14 cellular contexts compared by ENCODE assay signal in the genomic region with DNA sequence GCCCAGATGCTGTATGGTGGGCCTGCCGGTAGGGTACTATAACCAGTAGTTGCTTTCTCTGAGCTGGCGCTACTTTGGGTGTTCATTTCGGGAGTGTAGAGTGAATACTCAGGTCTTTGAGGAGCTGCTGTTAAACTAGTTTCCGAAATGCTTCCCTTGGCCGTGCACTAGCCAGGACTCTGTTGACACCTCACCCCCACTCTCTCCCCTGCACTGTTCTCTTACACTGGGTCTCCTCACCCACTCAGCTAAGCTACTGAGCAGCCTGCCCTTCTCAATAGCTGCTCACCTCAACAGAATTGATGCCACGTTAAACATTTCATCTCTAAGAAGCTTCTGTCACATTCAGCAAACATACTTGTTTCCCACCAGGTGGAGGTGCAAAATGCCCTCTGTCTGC.
"Had no signal": no experiment of that assay in that cellular context is flagged by ENCODE, and none has a peak within 500 bp of the region (broad histone marks: within the 10 kb centered on the region; RNA-seq: fewer than 3 reads in every experiment).

No MANE protein-coding gene starts in this region.

- H3K27me3 ChIP-seq: body of pancreas, SJCRH30 had no signal

- H3K4me3 Mint-ChIP-seq: activated naive CD4-positive, alpha-beta T cell treated with anti-CD3 and anti-CD28 coated beads, Interleukin-2, amount 50 U/mL, for 24 hours; activated T-cell treated with anti-CD3 and anti-CD28 coated beads, Interleukin-2, amount 50 U/mL, for 24 hours; memory B cell; nephron had no signal

- H3K27ac Mint-ChIP-seq: activated naive CD4-positive, alpha-beta T cell treated with anti-CD3 and anti-CD28 coated beads, Interleukin-2, amount 50 U/mL, for 24 hours; activated T-cell treated with anti-CD3 and anti-CD28 coated beads, Interleukin-2, amount 50 U/mL, for 24 hours; memory B cell had no signal

- H3K36me3 ChIP-seq: SJCRH30 had no signal

- H3K4me1 ChIP-seq: body of pancreas, SJCRH30 had no signal

- H3K27me3 Mint-ChIP-seq: activated naive CD4-positive, alpha-beta T cell treated with anti-CD3 and anti-CD28 coated beads, Interleukin-2, amount 50 U/mL, for 24 hours had no signal

- FAIRE-seq: frontal cortex, urothelium cell line had no signal

- H3K36me3 Mint-ChIP-seq: activated naive CD4-positive, alpha-beta T cell treated with anti-CD3 and anti-CD28 coated beads, Interleukin-2, amount 50 U/mL, for 24 hours; memory B cell had no signal

- DNase-seq: activated CD4-positive, alpha-beta T cell treated with anti-CD3 and anti-CD28 coated beads, Interleukin-2, amount 50 U/mL, for 4 hours; activated effector memory CD4-positive, alpha-beta T cell treated with Interleukin-2 at 50 U/mL for 16 hours; activated T-cell treated with anti-CD3 and anti-CD28 coated beads, Interleukin-2, amount 50 U/mL, for 24 hours; body of pancreas; cerebellar nuclear complex; dermis blood vessel endothelial cell; hypothalamus; SJCRH30 had no signal

- H3K4me3 ChIP-seq: body of pancreas, SJCRH30 had no signal

- ATAC-seq: activated CD4-positive, CD25-positive, alpha-beta regulatory T cell treated with anti-CD3 and anti-CD28 coated beads, Interleukin-2, amount 50 U/mL, for 24 hours; body of pancreas had no signal

- H3K27ac ChIP-seq: body of pancreas, SJCRH30 had no signal

- H3K9me3 Mint-ChIP-seq: activated naive CD4-positive, alpha-beta T cell treated with anti-CD3 and anti-CD28 coated beads, Interleukin-2, amount 50 U/mL, for 24 hours; activated T-cell treated with anti-CD3 and anti-CD28 coated beads, Interleukin-2, amount 50 U/mL, for 24 hours; memory B cell; nephron had no signal

- H3K4me1 Mint-ChIP-seq: activated naive CD4-positive, alpha-beta T cell treated with anti-CD3 and anti-CD28 coated beads, Interleukin-2, amount 50 U/mL, for 24 hours; memory B cell; nephron had no signal

- H3K9me3 ChIP-seq: body of pancreas, SJCRH30 had no signal
